Comparison of ENCODE assay signal across 1 cellular context in the genomic region with DNA sequence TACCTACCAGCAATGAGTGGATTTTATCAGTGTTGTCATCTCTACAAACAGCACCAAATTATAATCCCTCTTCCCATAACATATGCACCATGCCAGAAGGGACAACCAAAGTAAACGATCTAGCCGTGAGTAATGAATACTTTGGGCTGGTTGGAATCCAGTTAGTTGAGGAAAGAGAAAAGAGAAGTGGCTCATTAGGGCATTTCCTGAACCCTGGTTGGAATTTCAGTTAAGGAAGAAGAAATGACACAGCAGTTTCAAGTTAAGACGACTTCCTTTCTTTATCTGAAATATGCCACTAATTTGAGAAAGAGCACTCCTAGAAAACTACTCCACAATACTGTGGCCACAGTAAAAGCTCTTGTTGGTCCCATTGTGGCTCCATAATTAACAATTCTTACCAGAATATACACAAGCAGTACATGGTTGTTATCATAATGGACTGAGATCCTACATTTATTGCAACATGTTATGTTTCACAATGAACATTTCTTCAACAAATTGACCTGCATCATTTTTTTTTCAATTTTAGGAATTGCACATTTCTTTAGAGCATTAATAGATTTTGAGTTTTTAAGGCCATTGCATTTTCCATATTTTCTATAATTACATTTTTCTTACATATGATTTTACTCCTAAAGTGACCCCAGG.
TF ChIP-seq lines count a peak whose summit lies in the region.

A gene with protein sequence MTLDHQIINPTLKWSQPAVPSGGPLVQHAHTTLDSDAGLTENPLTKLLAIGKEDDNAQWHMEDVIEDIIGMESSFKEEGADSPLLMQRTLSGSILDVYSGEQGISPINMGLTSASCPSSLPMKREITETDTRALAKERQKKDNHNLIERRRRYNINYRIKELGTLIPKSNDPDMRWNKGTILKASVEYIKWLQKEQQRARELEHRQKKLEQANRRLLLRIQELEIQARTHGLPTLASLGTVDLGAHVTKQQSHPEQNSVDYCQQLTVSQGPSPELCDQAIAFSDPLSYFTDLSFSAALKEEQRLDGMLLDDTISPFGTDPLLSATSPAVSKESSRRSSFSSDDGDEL (minus strand): TSS at position 138 of the 651 bp plus-strand sequence. CDS start 46,322 bp downstream, outside the sequence.

TF ChIP-seq in GM23338, 12 proteins besides CTCF, POLR2A, EP300 and RAD21 (continued from another document):
- no peak for TF ChIP-seq JUNB (IDR thresholded peaks at IDR 0.05; ENCODE audit: unreplicated experiment)
- no peak for TF ChIP-seq NANOG (IDR thresholded peaks at IDR 0.05; ENCODE audit: borderline replicate concordance)
- no peak for TF ChIP-seq EZH2 (IDR thresholded peaks at IDR 0.05; ENCODE audit: low read depth, unreplicated experiment)
- no peak for TF ChIP-seq EZH2phosphoT487 (IDR thresholded peaks at IDR 0.05; ENCODE audit: unreplicated experiment)
